In the genomic region with DNA sequence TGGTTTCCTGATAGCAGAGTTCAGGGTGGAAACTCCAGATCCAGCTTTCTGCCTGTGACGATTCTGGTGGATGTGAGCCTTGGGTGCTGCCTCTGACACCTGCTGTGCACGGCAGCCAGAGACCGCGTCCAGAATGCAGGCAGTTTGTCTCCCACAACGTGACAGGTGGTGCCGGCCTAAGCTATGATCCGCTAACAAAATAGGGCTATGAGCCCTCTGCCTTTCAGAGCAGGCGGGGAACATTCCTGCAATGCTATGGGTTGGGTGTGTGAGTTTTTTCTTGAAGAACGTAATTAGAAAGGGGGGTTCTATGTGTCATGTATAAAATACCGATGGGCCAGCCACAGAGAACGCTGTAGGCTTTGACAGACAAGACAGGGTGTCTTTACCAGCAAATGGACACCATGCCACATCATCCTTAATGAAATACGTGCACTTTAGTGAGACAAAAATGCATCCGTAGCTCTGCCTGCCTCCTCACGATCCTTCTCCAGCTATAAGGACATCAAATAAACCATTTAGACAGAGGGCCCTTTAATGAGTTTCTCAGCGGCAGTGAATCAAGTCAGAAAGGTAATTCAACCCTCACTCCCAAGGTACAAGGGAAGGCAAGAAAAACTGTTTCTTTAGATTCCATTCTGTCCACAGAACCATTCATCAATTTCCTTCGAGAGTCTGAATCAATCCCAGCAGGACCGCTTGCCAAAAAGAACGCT, we compare ENCODE assay signal across 12 cellular contexts.
"Had no signal": no experiment of that assay in that cellular context is flagged by ENCODE, and none has a peak within 500 bp of the region (broad histone marks: within the 10 kb centered on the region; RNA-seq: fewer than 3 reads in every experiment).

No MANE protein-coding gene starts in this region.

- H3K27ac ChIP-seq: esophagus muscularis mucosa, heart right ventricle, left ventricle myocardium inferior, parathyroid adenoma, tibial artery had no signal

- H3K27me3 ChIP-seq: tibial artery had no signal

- H3K4me1 Mint-ChIP-seq: activated naive CD8-positive, alpha-beta T cell treated with anti-CD3 and anti-CD28 coated beads for 36 hours had no signal

- H3K36me3 Mint-ChIP-seq: activated naive CD8-positive, alpha-beta T cell treated with anti-CD3 and anti-CD28 coated beads for 36 hours had no signal

- H3K9me3 Mint-ChIP-seq: activated naive CD8-positive, alpha-beta T cell treated with anti-CD3 and anti-CD28 coated beads for 36 hours; T-helper 2 cell treated with Interferon-gamma antibody and Interleukin-4, amounts not matched to agents 5 μg/mL and 100 μg/mL, for 36 hours had no signal

- DNase-seq: activated CD4-positive, alpha-beta T cell treated with anti-CD3 and anti-CD28 coated beads, Interleukin-2, amount 50 U/mL, for 48 hours; activated gamma-delta T cell; activated naive CD8-positive, alpha-beta T cell treated with anti-CD3 and anti-CD28 coated beads for 36 hours; activated T-cell treated with anti-CD3 and anti-CD28 coated beads, Interleukin-2, amount 50 U/mL, for 48 hours; heart right ventricle; left ventricle myocardium inferior; tibial artery had no signal

- H3K4me3 ChIP-seq: heart right ventricle, left ventricle myocardium inferior, smooth muscle cell, tibial artery had no signal

- H3K4me3 Mint-ChIP-seq: activated naive CD8-positive, alpha-beta T cell treated with anti-CD3 and anti-CD28 coated beads for 36 hours; T-helper 2 cell treated with Interferon-gamma antibody and Interleukin-4, amounts not matched to agents 5 μg/mL and 100 μg/mL, for 36 hours had no signal

- H3K27ac Mint-ChIP-seq: activated naive CD8-positive, alpha-beta T cell treated with anti-CD3 and anti-CD28 coated beads for 36 hours; T-helper 2 cell treated with Interferon-gamma antibody and Interleukin-4, amounts not matched to agents 5 μg/mL and 100 μg/mL, for 36 hours had no signal

- ATAC-seq: activated CD4-positive, CD25-positive, alpha-beta regulatory T cell treated with anti-CD3 and anti-CD28 coated beads, Interleukin-2, amount 50 U/mL, for 24 hours had no signal

- H3K4me1 ChIP-seq: heart right ventricle, left ventricle myocardium inferior, parathyroid adenoma, tibial artery had no signal

- H3K36me3 ChIP-seq: esophagus muscularis mucosa, heart right ventricle, left ventricle myocardium inferior, tibial artery had no signal

- H3K9me3 ChIP-seq: esophagus muscularis mucosa, heart right ventricle, left ventricle myocardium inferior, tibial artery had no signal
